ENCODE assay signal across 8 cellular contexts in the genomic region with DNA sequence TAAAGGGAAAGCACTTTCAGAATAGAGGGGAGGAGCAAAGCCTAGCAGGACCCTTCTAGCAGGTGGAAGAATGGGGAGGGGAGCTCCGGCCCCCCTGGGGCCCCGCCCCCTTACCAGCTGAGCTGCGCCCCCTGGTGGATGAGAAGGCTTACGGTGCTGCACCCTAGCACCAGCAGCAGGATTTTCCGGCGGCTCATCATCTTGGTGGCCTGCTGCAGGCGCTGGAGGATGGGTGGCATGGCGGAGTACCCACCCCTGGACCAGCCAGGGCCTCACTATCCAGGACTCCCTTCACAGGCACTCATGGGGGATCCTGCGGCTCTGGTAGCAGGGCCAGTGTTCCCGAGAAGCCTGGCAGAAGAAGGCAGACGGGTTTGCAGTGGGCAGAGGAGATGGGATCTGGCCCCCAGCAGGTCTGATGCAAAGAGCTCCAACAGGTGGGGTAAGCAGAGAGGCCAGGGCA. TPM values are rescaled to one million over a fixed set of nuclear protein-coding genes. Genes with fewer than 3 reads are reported as not detected.
A peak's percentile ranks its signal among the peaks of the same experiment; 100 is the strongest.
DNase-seq lines count a peak whose midpoint lies in the region; ATAC-seq, FAIRE-seq and TF ChIP-seq lines count a peak whose summit lies in the region.

No MANE protein-coding gene starts in this region.

- peak overlapping the region in 2 of 10 donors; percentile 22 to 60 for H3K4me3 Mint-ChIP-seq in naive thymus-derived CD8-positive, alpha-beta T cell

- in situ Hi-C loops in IMR-90 (cut with MboI; ENCODE audit: low sequenced_read_pairs) = no loop called here

- no peak overlapping the region for H2BK20ac ChIP-seq in IMR-90 (ENCODE audit: low read depth, low read length)

- POLR2A ChIA-PET in IMR-90 (lab: Charles Lee; ENCODE audit: unreplicated experiment) = interaction anchor here (0.6 kb wide), 1 partner anchor 202 kb away, joined by 3 read pairs; no protein-coding TSS in a partner anchor
- POLR2A ChIA-PET in naive thymus-derived CD8-positive, alpha-beta T cell (lab: Charles Lee) = interaction anchor here (0.5 to 2.0 kb wide), 4 partner anchors 19 to 115 kb away, joined by 3 to 5 read pairs (median 4); no protein-coding TSS in a partner anchor

- H3K4ac ChIP-seq in IMR-90 (ENCODE audit: low read depth, low read length) = no peak overlapping the region

- intact Hi-C loops in IMR-90 (cut with micrococcal nuclease) = loop anchor here (2.0 kb wide), 1 partner anchor 42 kb away; the partner anchor contains the start of genes BANF1 and EIF1AD

- H3K27ac Mint-ChIP-seq in naive thymus-derived CD8-positive, alpha-beta T cell = peak overlapping the region in 3 of 10 donors; percentile 24 to 63 (median 25)

- H3K9me3 ChIP-seq in IMR-90 (ENCODE audit: control insufficient read depth, insufficient read depth, low read length) = no peaks in the 10 kb centered on the region; the same call in 1 of the 2 replicates
- no peaks in the 10 kb centered on the region for H3K9me3 ChIP-seq in Peyer's patch

- no peak overlapping the region for H2BK15ac ChIP-seq in IMR-90 (ENCODE audit: low read depth, low read length)

- no TSS peak for BruUV-seq in IMR-90 (replicated peaks; lab: Mats Ljungman, UMichigan)

- H3K4me3 ChIP-seq in IMR-90 (ENCODE audit: insufficient read depth, low read depth, low read length) (no peak overlapping the region), Peyer's patch (peak overlapping the region in 1 of 4 donors; percentile 17)

- peak overlapping the region in 1 of 2 experiments; percentile 33; a peak in 1 of 4 replicates for H4K8ac ChIP-seq in IMR-90 (ENCODE audit: low read depth in 2 of 2, low read length in 2 of 2)

- no peak overlapping the region for H2BK120ac ChIP-seq in IMR-90 (ENCODE audit: low read depth, low read length)

- H3K27ac ChIP-seq in IMR-90 (ENCODE audit: insufficient read depth, low read length) (no peak overlapping the region), Peyer's patch (no peak overlapping the region)

- DNase-seq in GM12892 (ENCODE audit: insufficient read length) (peak; percentile 88), IMR-90 (peak; percentile 70), Peyer's patch (peak; percentile 76 to 90 (median 77))
- peak; percentile 84 for DNase-seq in activated T-cell treated with anti-CD3 and anti-CD28 coated beads, Interleukin-2, amount 50 U/mL, for 1 hour
- peak; percentile 76 to 90 (median 84) for DNase-seq in naive thymus-derived CD8-positive, alpha-beta T cell
- peak; percentile 58 to 69 for DNase-seq in stimulated activated CD8-positive, alpha-beta memory T cell treated with anti-CD3 and anti-CD28 coated beads, Interleukin-7, amount 100 ng/mL, for 48 hours (ENCODE audit: extremely low read depth in 1 of 2, low read depth in 1 of 2)

- peak; percentile 58 for TF ChIP-seq RAD21 in IMR-90 (IDR thresholded peaks at IDR 0.05; ENCODE audit: low read length)

- no peaks in the 10 kb centered on the region for H4K20me1 ChIP-seq in IMR-90 (ENCODE audit: insufficient read depth, low read length)

- FAIRE-seq in GM12892 (lab: Jason Lieb, UNC) = peak; percentile 99

- H4K91ac ChIP-seq in IMR-90 (ENCODE audit: insufficient read depth, low read depth, low read length) = no peak overlapping the region

- dilution Hi-C loops in IMR-90 (cut with HindIII; ENCODE audit: low sequenced_read_pairs, unreplicated experiment) = no loop called here

- no peak overlapping the region for H3K18ac ChIP-seq in IMR-90 (ENCODE audit: low read depth, low read length)

- H3K27me3 ChIP-seq in IMR-90 (ENCODE audit: control insufficient read depth, insufficient read depth, low read length) = peaks cover 31% of the 10 kb centered on the region
- no peaks in the 10 kb centered on the region for H3K27me3 ChIP-seq in Peyer's patch

- ATAC-seq in IMR-90 (ENCODE audit: low read depth) = peak; percentile 96
- peak; percentile 67 for ATAC-seq in esophagus mucosa
- ATAC-seq in naive thymus-derived CD8-positive, alpha-beta T cell = peak; percentile 98
- no peak for ATAC-seq in HG03280 (IDR thresholded peaks at IDR 0.05; ENCODE audit: unreplicated experiment)

- H3K4me1 ChIP-seq in IMR-90 (ENCODE audit: control insufficient read depth, insufficient read depth, low read length) (no peaks in the 10 kb centered on the region), Peyer's patch (peaks cover 0 to 4% (median 0%) of the 10 kb centered on the region in 4 donors)

- TF ChIP-seq CTCF in IMR-90 (conservative IDR thresholded peaks at IDR 0.05; ENCODE audit: low read depth, low read length) = peak; percentile 88
- peak; percentile 74 to 94 (median 80) for TF ChIP-seq CTCF in Peyer's patch (IDR thresholded peaks at IDR 0.05)

- CTCF ChIA-PET in IMR-90 (lab: Yijun Ruan, JAX) = interaction anchor here (0.7 to 1.7 kb wide), 7 partner anchors 11 to 334 kb away, joined by 3 to 5 read pairs (median 4); partner anchors contain the start of genes BANF1 and EIF1AD

- H3K4me1 Mint-ChIP-seq in naive thymus-derived CD8-positive, alpha-beta T cell = peaks cover 10 to 22% (median 19%) of the 10 kb centered on the region in 4 donors

- 0 out of 2 replicates have a peak overlapping the region, but pooled peaks have one; percentile 30 for H3K4me2 ChIP-seq in IMR-90 (ENCODE audit: low read depth, low read length)

- H3K56ac ChIP-seq in IMR-90 (ENCODE audit: extremely low read depth, insufficient read depth, low read length) = no peak overlapping the region

- H3K9me1 ChIP-seq in IMR-90 (ENCODE audit: insufficient read depth, low read length) = no peaks in the 10 kb centered on the region

- TF ChIP-seq POLR2A in GM12892 (IDR thresholded peaks at IDR 0.05; ENCODE audit: low read depth, low read length) = no peak
- no peak for TF ChIP-seq POLR2A in IMR-90 (IDR thresholded peaks at IDR 0.05; ENCODE audit: low read depth, low read length)
- no peak for TF ChIP-seq POLR2A in Peyer's patch (IDR thresholded peaks at IDR 0.05)

- no peak overlapping the region for H3K9ac ChIP-seq in IMR-90 (ENCODE audit: low read depth, low read length)

- H2AFZ ChIP-seq in IMR-90 (replicated peaks; ENCODE audit: low read length, poor library complexity) = peak overlapping the region; percentile 18

- H3K27me3 Mint-ChIP-seq in naive thymus-derived CD8-positive, alpha-beta T cell = peaks cover 0 to 5% (median 0%) of the 10 kb centered on the region in 5 donors

- H2AK5ac ChIP-seq in IMR-90 (ENCODE audit: low read depth, low read length) = no peak overlapping the region

- no peak overlapping the region for H2BK5ac ChIP-seq in IMR-90 (ENCODE audit: low read depth, low read length, poor library complexity, severe bottlenecking)

- 0 out of 2 replicates have a peak overlapping the region, but pooled peaks have one; percentile 22 for H4K5ac ChIP-seq in IMR-90 (ENCODE audit: low read depth, low read length)

- no peaks in the 10 kb centered on the region for H3K36me3 Mint-ChIP-seq in naive thymus-derived CD8-positive, alpha-beta T cell

- H3K23ac ChIP-seq in IMR-90 (ENCODE audit: low read depth, low read length) = no peak overlapping the region

- no peaks in the 10 kb centered on the region for H3K9me3 Mint-ChIP-seq in naive thymus-derived CD8-positive, alpha-beta T cell

- H3K14ac ChIP-seq in IMR-90 (replicated peaks; ENCODE audit: low read depth, low read length) = no peak overlapping the region

- H3K36me3 ChIP-seq in IMR-90 (ENCODE audit: control insufficient read depth, insufficient read depth, low read length) (no peaks in the 10 kb centered on the region), Peyer's patch (no peaks in the 10 kb centered on the region)

- WGBS in IMR-90 (ENCODE audit: extremely low coverage in 2 of 2, insufficient read length in 1 of 2), 2 experiments = 0% methylated on average over 3 of the region's 11 CpGs; no CpG with 5 or more reads in 1 of the 2 experiments

- H3K79me1 ChIP-seq in IMR-90 (ENCODE audit: low read depth in 1 of 2, low read length in 2 of 2) = no peaks in the 10 kb centered on the region

- H2AK9ac ChIP-seq in IMR-90 (replicated peaks; ENCODE audit: low read depth, low read length, poor library complexity) = no peak overlapping the region

RNA-seq across cellular contexts. Expression of gene GAL3ST3, which starts 3.8 kb away (rescaled TPM):
- polyA plus RNA-seq in GM12892 (2012; ENCODE audit: missing spikeins) = not detected
- not detected in 2 replicates for total RNA-seq in IMR-90 (2012; rRNA removed)
- 0.19 TPM in 2 replicates for polyA plus RNA-seq in IMR-90 (2012; rRNA removed)
- polyA plus RNA-seq in IMR-90 (2012; cell fraction: cytosol; rRNA removed) = 0.04 and 0.35 TPM in 2 replicates
- 0.28 and 0.32 TPM in 2 replicates for polyA plus RNA-seq in IMR-90 (2012; cell fraction: nucleus; rRNA removed; ENCODE audit: low replicate concordance)
- not detected for total RNA-seq in Peyer's patch
- not detected for total RNA-seq in esophagus mucosa
- total RNA-seq in naive thymus-derived CD8-positive, alpha-beta T cell = not detected
- polyA plus RNA-seq in naive thymus-derived CD8-positive, alpha-beta T cell = under 1 TPM in 1 of 3 donors, not detected in 2; 0.27 TPM

RNA-seq across cellular contexts. Expression of gene SF3B2, which starts 7.0 kb away (rescaled TPM):
- 134 TPM for polyA plus RNA-seq in GM12892 (2012; ENCODE audit: missing spikeins)
- total RNA-seq in IMR-90 (2012; rRNA removed) = 120 and 164 TPM in 2 replicates
- 110 and 122 TPM in 2 replicates for polyA plus RNA-seq in IMR-90 (2012; rRNA removed)
- 69.3 and 85.8 TPM in 2 replicates for polyA plus RNA-seq in IMR-90 (2012; cell fraction: cytosol; rRNA removed)
- polyA plus RNA-seq in IMR-90 (2012; cell fraction: nucleus; rRNA removed; ENCODE audit: low replicate concordance) = 115 and 125 TPM in 2 replicates
- total RNA-seq in Peyer's patch = 100 to 1,000 TPM; 127 to 340 (median 171) TPM
- 76.7 TPM for total RNA-seq in esophagus mucosa
- 100 to 1,000 TPM; 184 to 197 TPM for total RNA-seq in naive thymus-derived CD8-positive, alpha-beta T cell
- polyA plus RNA-seq in naive thymus-derived CD8-positive, alpha-beta T cell = 100 to 1,000 TPM in 1 of 3 donors, 10 to 100 TPM in 2; 70.3 to 115 (median 91.6) TPM

RNA-seq across cellular contexts. Expression of gene CATSPER1, which starts 18.9 kb away (rescaled TPM):
- not detected for polyA plus RNA-seq in GM12892 (2012; ENCODE audit: missing spikeins)
- total RNA-seq in IMR-90 (2012; rRNA removed) (0.18 and 0.28 TPM in 2 replicates), Peyer's patch (not detected), esophagus mucosa (not detected)
- polyA plus RNA-seq in IMR-90 (2012; rRNA removed) = 0.91 and 1.0 TPM in 2 replicates
- 0.80 and 1.8 TPM in 2 replicates for polyA plus RNA-seq in IMR-90 (2012; cell fraction: cytosol; rRNA removed)
- 0.27 and 0.28 TPM in 2 replicates for polyA plus RNA-seq in IMR-90 (2012; cell fraction: nucleus; rRNA removed; ENCODE audit: low replicate concordance)
- total RNA-seq in naive thymus-derived CD8-positive, alpha-beta T cell = not detected
- polyA plus RNA-seq in naive thymus-derived CD8-positive, alpha-beta T cell = under 1 TPM in 1 of 3 donors, not detected in 2; 0.11 TPM

RNA-seq across cellular contexts. Expression of gene PACS1, which starts 24.9 kb away (rescaled TPM):
- polyA plus RNA-seq in GM12892 (2012; ENCODE audit: missing spikeins) = 45.4 TPM
- total RNA-seq in IMR-90 (2012; rRNA removed) (7.3 and 8.6 TPM in 2 replicates), Peyer's patch (10 to 100 TPM; 10.3 to 52.0 (median 22.3) TPM), esophagus mucosa (41.7 TPM)
- 29.0 and 32.0 TPM in 2 replicates for polyA plus RNA-seq in IMR-90 (2012; rRNA removed)
- 22.7 and 37.8 TPM in 2 replicates for polyA plus RNA-seq in IMR-90 (2012; cell fraction: cytosol; rRNA removed)
- 54.0 and 75.8 TPM in 2 replicates for polyA plus RNA-seq in IMR-90 (2012; cell fraction: nucleus; rRNA removed; ENCODE audit: low replicate concordance)
- total RNA-seq in naive thymus-derived CD8-positive, alpha-beta T cell = 100 to 1,000 TPM; 312 to 317 TPM
- polyA plus RNA-seq in naive thymus-derived CD8-positive, alpha-beta T cell = 10 to 100 TPM; 35.9 to 98.8 (median 49.9) TPM

RNA-seq across cellular contexts. Expression of gene CST6, which starts 33.4 kb away (rescaled TPM):
- polyA plus RNA-seq in GM12892 (2012; ENCODE audit: missing spikeins) = not detected
- total RNA-seq in IMR-90 (2012; rRNA removed) (0.28 and 0.54 TPM in 2 replicates), Peyer's patch (not detected), esophagus mucosa (9.2 TPM)
- 3.0 and 4.9 TPM in 2 replicates for polyA plus RNA-seq in IMR-90 (2012; rRNA removed)
- 1.2 and 6.5 TPM in 2 replicates for polyA plus RNA-seq in IMR-90 (2012; cell fraction: cytosol; rRNA removed)
- polyA plus RNA-seq in IMR-90 (2012; cell fraction: nucleus; rRNA removed; ENCODE audit: low replicate concordance) = 0.37 and 2.0 TPM in 2 replicates
- total RNA-seq in naive thymus-derived CD8-positive, alpha-beta T cell = not detected
- polyA plus RNA-seq in naive thymus-derived CD8-positive, alpha-beta T cell = not detected
